26 cellular contexts compared by ENCODE assay signal in genomic region chr1:65538664-65539063, GRCh38.
"Had no signal": no experiment of that assay in that cellular context is flagged by ENCODE, and none has a peak within 500 bp of the region (broad histone marks: within the 10 kb centered on the region; RNA-seq: fewer than 3 reads in every experiment).

No MANE protein-coding gene starts in this region.

- H3K9me3 Mint-ChIP-seq: activated CD4-positive, alpha-beta memory T cell treated with anti-CD3 and anti-CD28 coated beads for 36 hours; activated CD4-positive, alpha-beta T cell treated with anti-CD3 and anti-CD28 coated beads, Interleukin-2, amount 10 ng/mL, durations not matched to agents 24 days and 14 days; type B pancreatic cell had no signal

- H3K36me3 Mint-ChIP-seq: activated CD4-positive, alpha-beta memory T cell treated with anti-CD3 and anti-CD28 coated beads for 36 hours; activated naive CD8-positive, alpha-beta T cell; stimulated activated memory B cell treated with anti-CD40 and anti-IgM and Interleukin-4, amounts not matched to agents 10 μg/mL and 1 μg/mL and 100 μg/mL, for 72 hours; type B pancreatic cell had no signal

- DNase-seq: activated CD4-positive, alpha-beta memory T cell treated with anti-CD3 and anti-CD28 coated beads for 36 hours; activated CD4-positive, alpha-beta T cell treated with anti-CD3 and anti-CD28 coated beads, Interleukin-2, amount 10 ng/mL, durations not matched to agents 24 days and 14 days; activated CD4-positive, CD25-positive, alpha-beta regulatory T cell treated with anti-CD3 and anti-CD28 coated beads, Interleukin-2, amount 50 U/mL, for 72 hours; activated naive CD4-positive, alpha-beta T cell; activated T-cell treated with anti-CD3 and anti-CD28 coated beads, Interleukin-2, amount 50 U/mL, for 48 hours; anterior cingulate cortex; effector CD8-positive, alpha-beta T cell; foreskin fibroblast; heart left ventricle; kidney glomerular epithelial cell; left ventricle myocardium inferior; mesendoderm; pancreas; psoas muscle; sigmoid colon; small intestine; stimulated activated CD4-positive, alpha-beta T cell treated with anti-CD3 and anti-CD28 coated beads, Interleukin-4, amount 100 ng/mL, for 24 hours; stimulated activated CD8-positive, alpha-beta memory T cell treated with anti-CD3 and anti-CD28 coated beads, Interleukin-4, amount 100 ng/mL, for 48 hours; stimulated activated naive CD8-positive, alpha-beta T cell treated with anti-CD3 and anti-CD28 coated beads, Interleukin-15, amount 100 ng/mL, for 72 hours; substantia nigra; uterus had no signal

- H3K27me3 Mint-ChIP-seq: activated CD4-positive, alpha-beta memory T cell treated with anti-CD3 and anti-CD28 coated beads for 36 hours; activated naive CD8-positive, alpha-beta T cell; stimulated activated memory B cell treated with anti-CD40 and anti-IgM and Interleukin-4, amounts not matched to agents 10 μg/mL and 1 μg/mL and 100 μg/mL, for 72 hours; stimulated activated naive CD8-positive, alpha-beta T cell treated with anti-CD3 and anti-CD28 coated beads, Interleukin-15, amount 100 ng/mL, for 72 hours; type B pancreatic cell had no signal

- H3K4me1 Mint-ChIP-seq: activated CD4-positive, alpha-beta T cell treated with anti-CD3 and anti-CD28 coated beads, Interleukin-2, amount 10 ng/mL, durations not matched to agents 24 days and 14 days; nephron; stimulated activated memory B cell treated with anti-CD40 and anti-IgM and Interleukin-4, amounts not matched to agents 10 μg/mL and 1 μg/mL and 100 μg/mL, for 72 hours; stimulated activated naive CD8-positive, alpha-beta T cell treated with anti-CD3 and anti-CD28 coated beads, Interleukin-15, amount 100 ng/mL, for 72 hours had no signal

- H3K4me1 ChIP-seq: pancreas, psoas muscle, sigmoid colon, uterus had no signal

- H3K4me3 Mint-ChIP-seq: activated CD4-positive, alpha-beta memory T cell treated with anti-CD3 and anti-CD28 coated beads for 36 hours; activated CD4-positive, alpha-beta T cell treated with anti-CD3 and anti-CD28 coated beads, Interleukin-2, amount 10 ng/mL, durations not matched to agents 24 days and 14 days; activated naive CD8-positive, alpha-beta T cell; nephron; stimulated activated memory B cell treated with anti-CD40 and anti-IgM and Interleukin-4, amounts not matched to agents 10 μg/mL and 1 μg/mL and 100 μg/mL, for 72 hours; stimulated activated naive CD8-positive, alpha-beta T cell treated with anti-CD3 and anti-CD28 coated beads, Interleukin-15, amount 100 ng/mL, for 72 hours; type B pancreatic cell had no signal

- H3K9me3 ChIP-seq: pancreas, uterus had no signal

- H3K27ac ChIP-seq: heart left ventricle, left ventricle myocardium inferior, pancreas, psoas muscle, sigmoid colon had no signal

- H3K4me3 ChIP-seq: heart left ventricle, left ventricle myocardium inferior, lung, pancreas, psoas muscle, sigmoid colon, uterus had no signal

- H3K27ac Mint-ChIP-seq: activated CD4-positive, alpha-beta memory T cell treated with anti-CD3 and anti-CD28 coated beads for 36 hours; activated CD4-positive, alpha-beta T cell treated with anti-CD3 and anti-CD28 coated beads, Interleukin-2, amount 10 ng/mL, durations not matched to agents 24 days and 14 days; activated naive CD8-positive, alpha-beta T cell; nephron; stimulated activated memory B cell treated with anti-CD40 and anti-IgM and Interleukin-4, amounts not matched to agents 10 μg/mL and 1 μg/mL and 100 μg/mL, for 72 hours; stimulated activated naive CD8-positive, alpha-beta T cell treated with anti-CD3 and anti-CD28 coated beads, Interleukin-15, amount 100 ng/mL, for 72 hours; type B pancreatic cell had no signal

- H3K27me3 ChIP-seq: heart left ventricle, pancreas, sigmoid colon, uterus had no signal

- H3K36me3 ChIP-seq: heart left ventricle, left ventricle myocardium inferior, pancreas, sigmoid colon, uterus had no signal
